26 cellular contexts compared by ENCODE assay signal in genomic region chr6:120854583-120854982, GRCh38.
"Had no signal": no experiment of that assay in that cellular context is flagged by ENCODE, and none has a peak within 500 bp of the region (broad histone marks: within the 10 kb centered on the region; RNA-seq: fewer than 3 reads in every experiment).

No MANE protein-coding gene starts in this region.

- H3K27ac ChIP-seq: colonic mucosa, coronary artery, dorsolateral prefrontal cortex, epithelial cell of prostate, esophagus muscularis mucosa, esophagus squamous epithelium, foreskin keratinocyte, gastrocnemius medialis, gastroesophageal sphincter, heart left ventricle, heart right ventricle had no signal

- H3K36me3 ChIP-seq: colonic mucosa, esophagus muscularis mucosa, esophagus squamous epithelium, gastrocnemius medialis, gastroesophageal sphincter, heart left ventricle, heart right ventricle had no signal

- FAIRE-seq: colon, endothelial cell of umbilical vein had no signal

- H3K27me3 ChIP-seq: colonic mucosa, dorsolateral prefrontal cortex, esophagus muscularis mucosa, esophagus squamous epithelium, foreskin keratinocyte, gastrocnemius medialis, gastroesophageal sphincter, heart left ventricle, heart right ventricle had no signal

- H3K9me3 ChIP-seq: colonic mucosa, esophagus muscularis mucosa, esophagus squamous epithelium, gastrocnemius medialis, gastroesophageal sphincter, heart right ventricle had no signal

- H3K4me3 ChIP-seq: colonic mucosa, coronary artery, dorsolateral prefrontal cortex, esophagus muscularis mucosa, esophagus squamous epithelium, gastrocnemius medialis, gastroesophageal sphincter, heart left ventricle, heart right ventricle had no signal

- DNase-seq: colonic mucosa; cortex of kidney; dermis blood vessel endothelial cell; dorsolateral prefrontal cortex; effector CD4-positive, alpha-beta T cell; effector CD8-positive, alpha-beta T cell; effector memory CD4-positive, alpha-beta T cell; effector memory CD8-positive, alpha-beta T cell; endodermal cell; erythroblast; esophagus squamous epithelium; foreskin fibroblast; foreskin keratinocyte; foreskin melanocyte; gastrocnemius medialis; glutamatergic neuron; head of caudate nucleus; heart left ventricle; heart right ventricle had no signal

- H3K4me1 ChIP-seq: colonic mucosa, esophagus muscularis mucosa, esophagus squamous epithelium, foreskin keratinocyte, gastrocnemius medialis, gastroesophageal sphincter, heart left ventricle, heart right ventricle had no signal

- ATAC-seq: effector memory CD8-positive, alpha-beta T cell; esophagus mucosa; foreskin keratinocyte; gastrocnemius medialis; gastroesophageal sphincter; heart left ventricle; heart right ventricle had no signal
